In genomic region chr13:90420683-90421082, GRCh38 we compare ENCODE assay signal across 19 cellular contexts.
DNase-seq lines count a peak whose midpoint lies in the region; ATAC-seq and TF ChIP-seq lines count a peak whose summit lies in the region.
"Had no signal": no experiment of that assay in that cellular context is flagged by ENCODE, and none has a peak within 500 bp of the region (broad histone marks: within the 10 kb centered on the region; RNA-seq: fewer than 3 reads in every experiment).

No MANE protein-coding gene starts in this region.

- H3K4me1 ChIP-seq in neural progenitor cell, result peaks cover 16% of the 10 kb centered on the region
- H3K4me1 ChIP-seq: left lung, uterus had no signal

- H3K27ac ChIP-seq in WERI-Rb-1, result no peak overlapping the region
- no peak overlapping the region for H3K27ac ChIP-seq in neural progenitor cell
- H3K27ac ChIP-seq: left lung, sigmoid colon, uterus had no signal

- no peaks in the 10 kb centered on the region for H3K36me3 Mint-ChIP-seq in HFFc6 (ENCODE audit: low read depth)
- no peaks in the 10 kb centered on the region for H3K36me3 Mint-ChIP-seq in neural progenitor cell
- H3K36me3 Mint-ChIP-seq: brain had no signal

- H3K27me3 Mint-ChIP-seq in HFFc6 (ENCODE audit: insufficient read depth) (no peaks in the 10 kb centered on the region), neural progenitor cell (ENCODE audit: insufficient read depth, low read depth) (peaks cover 3% of the 10 kb centered on the region)
- H3K27me3 Mint-ChIP-seq: brain had no signal

- no peak for ATAC-seq in HG03045 (IDR thresholded peaks at IDR 0.05; ENCODE audit: unreplicated experiment)
- ATAC-seq: left lung had no signal

- H3K4me3 ChIP-seq in WERI-Rb-1 (ENCODE audit: low read depth, low read length), result no peak overlapping the region
- H3K4me3 ChIP-seq in fibroblast of mammary gland (ENCODE audit: control insufficient read depth, low read depth, low read length), result no peak overlapping the region
- H3K4me3 ChIP-seq in neural progenitor cell, result no peak overlapping the region
- H3K4me3 ChIP-seq: left lung, sigmoid colon, uterus had no signal

- H3K4me3 Mint-ChIP-seq in HFFc6, result no peak overlapping the region
- H3K4me3 Mint-ChIP-seq in neural progenitor cell, result no peak overlapping the region
- H3K4me3 Mint-ChIP-seq: brain had no signal

- TF ChIP-seq CTCF in HFFc6 (IDR thresholded peaks at IDR 0.05), result peak; percentile 58
- peak; percentile 43; the same call in 1 of the 2 replicates for TF ChIP-seq CTCF in WERI-Rb-1 (IDR thresholded peaks at IDR 0.05; ENCODE audit: low read depth, low read length)
- peak; percentile 33 for TF ChIP-seq CTCF in fibroblast of mammary gland (conservative IDR thresholded peaks at IDR 0.05; ENCODE audit: control insufficient read depth, insufficient read depth, low read depth, low read length)
- no peak for TF ChIP-seq CTCF in neural progenitor cell (IDR thresholded peaks at IDR 0.05)

- H3F3A ChIP-seq in neural progenitor cell (ENCODE audit: low read depth), result no peaks in the 10 kb centered on the region

- in situ Hi-C loops in ACHN (cut with HindIII; ENCODE audit: low pct_ligation_motif_present, low pct_unique_long_range_greater_than_20kb, low sequenced_read_pairs), result no loop called here

- no peak overlapping the region for H3K27ac Mint-ChIP-seq in HFFc6
- H3K27ac Mint-ChIP-seq in neural progenitor cell, result no peak overlapping the region
- H3K27ac Mint-ChIP-seq: brain had no signal

- H3K9me3 Mint-ChIP-seq in HFFc6 (no peaks in the 10 kb centered on the region), neural progenitor cell (peaks cover 13% of the 10 kb centered on the region)

- H3K27me3 ChIP-seq in WERI-Rb-1 (ENCODE audit: insufficient read depth, low read depth, severe bottlenecking) (no peaks in the 10 kb centered on the region), neural progenitor cell (no peaks in the 10 kb centered on the region)
- H3K27me3 ChIP-seq: left lung, sigmoid colon, uterus had no signal

- H3K9me3 ChIP-seq in WERI-Rb-1 (ENCODE audit: severe bottlenecking) (no peaks in the 10 kb centered on the region), neural progenitor cell (ENCODE audit: low read depth) (no peaks in the 10 kb centered on the region)
- H3K9me3 ChIP-seq: left lung, sigmoid colon, uterus had no signal

- H4K20me1 ChIP-seq in neural progenitor cell (ENCODE audit: low read depth), result no peaks in the 10 kb centered on the region

- peaks cover 36% of the 10 kb centered on the region for H3K4me1 Mint-ChIP-seq in HFFc6 (ENCODE audit: low read depth)
- peaks cover 20% of the 10 kb centered on the region for H3K4me1 Mint-ChIP-seq in neural progenitor cell
- H3K4me1 Mint-ChIP-seq: brain had no signal

- H2AFZ ChIP-seq in neural progenitor cell (replicated peaks), result no peak overlapping the region

- H3K4me2 ChIP-seq in neural progenitor cell, result no peak overlapping the region

- H3K79me2 ChIP-seq in neural progenitor cell (ENCODE audit: low read depth), result no peaks in the 10 kb centered on the region

- H3K9ac ChIP-seq in neural progenitor cell, result no peak overlapping the region

- peak; percentile 5 for DNase-seq in ACHN
- no peak for DNase-seq in HFFc6
- no peak for DNase-seq in WERI-Rb-1
- peak; percentile 30 for DNase-seq in fibroblast of mammary gland (ENCODE audit: low read depth)
- DNase-seq in cerebellar nuclear complex (lab: John Stamatoyannopoulos, UW), result no peak
- DNase-seq in NCI-H2171 (lab: John Stamatoyannopoulos, UW), result no peak
- DNase-seq in neural progenitor cell (ENCODE audit: low spot score), result no peak
- DNase-seq: activated CD4-positive, alpha-beta T cell treated with anti-CD3 and anti-CD28 coated beads, Interleukin-2, amount 50 U/mL, for 4 hours; activated naive CD4-positive, alpha-beta T cell treated with anti-CD3 and anti-CD28 coated beads, Interleukin-2, amount 50 U/mL, for 16 hours; activated T-cell treated with anti-CD3 and anti-CD28 coated beads, Interleukin-2, amount 50 U/mL, for 1 hour; Caco-2; left lung; NCI-H187 treated with DMSO at 0.1 percent for 48 hours; NCI-H510A treated with DMSO at 0.1 percent for 48 hours; sigmoid colon; stimulated activated CD4-positive, alpha-beta T cell treated with anti-CD3 and anti-CD28 coated beads, Interleukin-2, amount 100 ng/mL, for 24 hours; uterus had no signal

- H3K36me3 ChIP-seq in WERI-Rb-1, result no peaks in the 10 kb centered on the region
- no peaks in the 10 kb centered on the region for H3K36me3 ChIP-seq in neural progenitor cell
- H3K36me3 ChIP-seq: left lung, sigmoid colon, uterus had no signal

Comparison
In these comparisons a context has a peak if more than half of its experiments do, and no peak if none do; other contexts are left out.
1. DNase-seq: peak in ACHN (single experiment) and fibroblast of mammary gland (single experiment); none in HFFc6 (single experiment), WERI-Rb-1 (single experiment), cerebellar nuclear complex (0 of 2), NCI-H2171 (single experiment) and neural progenitor cell (single experiment).